8 cellular contexts compared by ENCODE assay signal in the genomic region with DNA sequence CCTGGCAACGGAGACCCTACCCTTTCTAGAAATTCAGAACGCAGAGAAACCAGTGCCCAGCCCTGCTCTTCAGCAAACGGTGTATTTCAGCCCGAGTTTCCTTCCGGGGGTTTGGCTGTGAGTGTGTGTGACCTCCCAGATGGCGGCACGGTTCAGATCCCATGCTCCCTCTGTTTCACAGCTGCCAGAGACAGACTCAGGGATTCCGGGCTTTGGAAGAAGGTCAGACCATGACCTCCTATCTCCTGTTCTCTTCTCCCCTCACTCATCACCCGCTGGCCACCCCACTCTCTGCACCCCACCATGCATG.
DNase-seq lines count a peak whose midpoint lies in the region; ATAC-seq and TF ChIP-seq lines count a peak whose summit lies in the region.

No MANE protein-coding gene starts in this region.

- H3K27ac ChIP-seq in mesendoderm (ENCODE audit: low read depth, low read length) (no peak overlapping the region), testis (peak overlapping the region in 1 of 2 donors; percentile 40)
- no peak overlapping the region for H3K27ac ChIP-seq in CD8-positive, alpha-beta memory T cell (ENCODE audit: low read depth, low read length)

- H3K4me2 ChIP-seq in mesendoderm (ENCODE audit: low read length), result peak overlapping the region; percentile 70

- no peak overlapping the region for H2BK120ac ChIP-seq in mesendoderm (ENCODE audit: low read depth, low read length)

- H3K27me3 Mint-ChIP-seq in CD8-positive, alpha-beta memory T cell, result peaks cover 24 to 31% of the 10 kb centered on the region in 2 donors

- no CpG with 5 or more reads among the region's 9 CpGs for WGBS in mesendoderm (ENCODE audit: extremely low coverage, insufficient coverage, low lambda C conversion rate)
- WGBS in testis, 2 donors, result 8 to 12% methylated on average over 5 to 9 of the region's 9 CpGs

- no peaks in the 10 kb centered on the region for H3K79me2 ChIP-seq in mesendoderm (ENCODE audit: control insufficient read depth, insufficient read depth, low read length)

- CTCF ChIA-PET in CD8-positive, alpha-beta memory T cell (lab: Charles Lee), result no interaction called here

- H3K9me3 Mint-ChIP-seq in CD8-positive, alpha-beta memory T cell, result peaks cover 0 to 6% (median 1%) of the 10 kb centered on the region in 5 donors

- peak overlapping the region; percentile 65 for H3K56ac ChIP-seq in mesendoderm (ENCODE audit: low read length)

- H3K27ac Mint-ChIP-seq in CD8-positive, alpha-beta memory T cell, result no peak overlapping the region

- H3K4me1 Mint-ChIP-seq in CD8-positive, alpha-beta memory T cell, result peaks cover 0 to 2% (median 0%) of the 10 kb centered on the region in 3 donors

- peak overlapping the region in 3 of 7 donors; percentile 16 to 21 (median 18) for H3K4me3 Mint-ChIP-seq in CD8-positive, alpha-beta memory T cell

- no peak overlapping the region for H3K18ac ChIP-seq in mesendoderm (ENCODE audit: low read length)

- H3K9me3 ChIP-seq in endocrine pancreas (ENCODE audit: control insufficient read depth, low read length), result no peaks in the 10 kb centered on the region
- no peaks in the 10 kb centered on the region for H3K9me3 ChIP-seq in testis
- no peaks in the 10 kb centered on the region for H3K9me3 ChIP-seq in CD8-positive, alpha-beta memory T cell (ENCODE audit: low read length)

- no peaks in the 10 kb centered on the region for H3K79me1 ChIP-seq in mesendoderm (ENCODE audit: low read length)

- H3K27me3 ChIP-seq in endocrine pancreas (ENCODE audit: control insufficient read depth, insufficient read depth, low read length), result no peaks in the 10 kb centered on the region
- peaks cover 8% of the 10 kb centered on the region for H3K27me3 ChIP-seq in mesendoderm (ENCODE audit: insufficient read depth, low read length, poor library complexity)
- no peaks in the 10 kb centered on the region for H3K27me3 ChIP-seq in testis
- H3K27me3 ChIP-seq in CD8-positive, alpha-beta memory T cell (ENCODE audit: insufficient read depth, low read length, poor library complexity, severe bottlenecking), result no peaks in the 10 kb centered on the region

- intact Hi-C loops in testis (cut with DNase I; ENCODE audit: low total_unique reads), result no loop called here

- DNase-seq in NCI-H1092 (lab: John Stamatoyannopoulos, UW) (peak; percentile 27), mesendoderm (peak; percentile 20), testis (peak; percentile 41), DMS79 treated with DMSO at 0.1 percent for 48 hours (lab: John Stamatoyannopoulos, UW) (no peak)
- DNase-seq in CD8-positive, alpha-beta memory T cell, result no peak
- DNase-seq in stimulated activated CD4-positive, alpha-beta T cell treated with anti-CD3 and anti-CD28 coated beads, Interleukin-2, amount 100 ng/mL, for 48 hours, result no peak

- H2BK5ac ChIP-seq in mesendoderm (ENCODE audit: low read length), result no peak overlapping the region

- H3K4me3 ChIP-seq in endocrine pancreas (ENCODE audit: control insufficient read depth, insufficient read depth, low read length), result no peak overlapping the region
- no peak overlapping the region for H3K4me3 ChIP-seq in mesendoderm (ENCODE audit: low read length)
- peak overlapping the region; percentile 79 to 83 for H3K4me3 ChIP-seq in testis
- H3K4me3 ChIP-seq in CD8-positive, alpha-beta memory T cell (ENCODE audit: low read length), result no peak overlapping the region

- no peak overlapping the region for H3K23ac ChIP-seq in mesendoderm (ENCODE audit: low read length)

- no peak overlapping the region for H2BK15ac ChIP-seq in mesendoderm (replicated peaks; ENCODE audit: low read depth)

- H3K4me1 ChIP-seq in endocrine pancreas (ENCODE audit: control insufficient read depth, insufficient read depth, low read length) (no peaks in the 10 kb centered on the region), mesendoderm (ENCODE audit: control insufficient read depth, low read depth, low read length) (no peaks in the 10 kb centered on the region), testis (peaks cover 13% of the 10 kb centered on the region)
- H3K4me1 ChIP-seq in CD8-positive, alpha-beta memory T cell (ENCODE audit: insufficient read depth, low read length), result no peaks in the 10 kb centered on the region

- POLR2A ChIA-PET in CD8-positive, alpha-beta memory T cell (lab: Charles Lee), result no interaction called here

- no peak overlapping the region for H3K4ac ChIP-seq in mesendoderm (ENCODE audit: low read depth, low read length)

- no peaks in the 10 kb centered on the region for H3K36me3 Mint-ChIP-seq in CD8-positive, alpha-beta memory T cell

- H4K8ac ChIP-seq in mesendoderm (ENCODE audit: low read depth, low read length), result no peak overlapping the region

- no peak overlapping the region for H2AK5ac ChIP-seq in mesendoderm (ENCODE audit: low read length)

- no peak for TF ChIP-seq POLR2A in testis (IDR thresholded peaks at IDR 0.05)

- ATAC-seq in HG02870 (IDR thresholded peaks at IDR 0.05; ENCODE audit: unreplicated experiment), result no peak

- H3K9ac ChIP-seq in endocrine pancreas (ENCODE audit: control insufficient read depth, insufficient read depth, low read length), result peak overlapping the region; percentile 40
- H3K9ac ChIP-seq in mesendoderm (ENCODE audit: low read length), result peak overlapping the region; percentile 56

- no peaks in the 10 kb centered on the region for H3K36me3 ChIP-seq in endocrine pancreas (ENCODE audit: control insufficient read depth, insufficient read depth, low read length)
- H3K36me3 ChIP-seq in mesendoderm (ENCODE audit: control insufficient read depth, insufficient read depth, low read length), result no peaks in the 10 kb centered on the region
- no peaks in the 10 kb centered on the region for H3K36me3 ChIP-seq in testis (ENCODE audit: low read depth, missing control alignments)
- H3K36me3 ChIP-seq in CD8-positive, alpha-beta memory T cell (ENCODE audit: insufficient read depth, low read length), result no peaks in the 10 kb centered on the region

- no peak for TF ChIP-seq CTCF in testis (IDR thresholded peaks at IDR 0.05)

- H4K5ac ChIP-seq in mesendoderm (ENCODE audit: low read length), result no peak overlapping the region

Comparison
In these comparisons a context has a peak if more than half of its experiments do, and no peak if none do; other contexts are left out.
1. DNase-seq: peak in NCI-H1092 (single experiment), mesendoderm (single experiment) and testis (single experiment); none in DMS79 treated with DMSO at 0.1 percent for 48 hours (single experiment), CD8-positive, alpha-beta memory T cell (0 of 5) and stimulated activated CD4-positive, alpha-beta T cell treated with anti-CD3 and anti-CD28 coated beads, Interleukin-2, amount 100 ng/mL, for 48 hours (0 of 2).
2. H3K4me3 ChIP-seq: peak in testis (2 of 2); none in endocrine pancreas (single experiment), mesendoderm (single experiment) and CD8-positive, alpha-beta memory T cell (single experiment).